8 cellular contexts compared by ENCODE assay signal in genomic region chr20:1212607-1213396, GRCh38. TPM values are rescaled to one million over a fixed set of nuclear protein-coding genes. Genes with fewer than 3 reads are reported as not detected.
DNase-seq lines count a peak whose midpoint lies in the region; ATAC-seq, FAIRE-seq and TF ChIP-seq lines count a peak whose summit lies in the region.

No MANE protein-coding gene starts in this region.

- no peaks in the 10 kb centered on the region for H3K9me3 Mint-ChIP-seq in CD4-positive, alpha-beta memory T cell

- CTCF ChIA-PET in CD4-positive, alpha-beta memory T cell (lab: Charles Lee; ENCODE audit: partially characterized antibody) = interaction anchor here (0.7 to 2.9 kb wide), 18 partner anchors 8 to 398 kb away, joined by 3 to 21 read pairs (median 4); partner anchors contain the start of genes NSFL1C and RAD21L1

- TF ChIP-seq POLR2A in body of pancreas (IDR thresholded peaks at IDR 0.05) = no peak

- no peaks in the 10 kb centered on the region for H3K36me3 ChIP-seq in CD4-positive, alpha-beta memory T cell (ENCODE audit: insufficient read depth, low read length)
- no peaks in the 10 kb centered on the region for H3K36me3 ChIP-seq in body of pancreas (replicated peaks in 1 of 2; ENCODE audit: insufficient read depth in 1 of 2, low read depth in 2 of 2)
- H3K36me3 ChIP-seq in iPS DF 6.9 (ENCODE audit: control insufficient read depth, insufficient read depth, low read length) = no peaks in the 10 kb centered on the region
- H3K36me3 ChIP-seq in small intestine (ENCODE audit: control insufficient read depth in 2 of 2, insufficient read depth in 2 of 2, low read length in 2 of 2) = no peaks in the 10 kb centered on the region

- no peak overlapping the region for H3K4me3 ChIP-seq in CD4-positive, alpha-beta memory T cell (ENCODE audit: low read length in 2 of 2)
- H3K4me3 ChIP-seq in body of pancreas = no peak overlapping the region
- H3K4me3 ChIP-seq in iPS DF 6.9 (ENCODE audit: low read length) = no peak overlapping the region
- H3K4me3 ChIP-seq in small intestine (ENCODE audit: low read depth in 1 of 2, low read length in 2 of 2) = no peak overlapping the region

- H3K9me3 ChIP-seq in CD4-positive, alpha-beta memory T cell (ENCODE audit: control insufficient read depth in 1 of 2, low read length in 2 of 2) = no peaks in the 10 kb centered on the region
- H3K9me3 ChIP-seq in body of pancreas (no peaks in the 10 kb centered on the region), iPS DF 6.9 (ENCODE audit: control insufficient read depth, insufficient read depth, low read length) (no peaks in the 10 kb centered on the region), small intestine (ENCODE audit: control insufficient read depth, low read depth) (no peaks in the 10 kb centered on the region)

- H3K4me1 Mint-ChIP-seq in CD4-positive, alpha-beta memory T cell = peaks cover 19 to 28% (median 25%) of the 10 kb centered on the region in 4 donors

- H3K4me3 Mint-ChIP-seq in CD4-positive, alpha-beta memory T cell = peak overlapping the region in 7 of 8 donors; percentile 4 to 52 (median 26)

- intact Hi-C loops in CD4-positive, alpha-beta memory T cell (cut with micrococcal nuclease) = loop anchor here (1.0 to 5.0 kb wide), 6 partner anchors 13 to 256 kb away; partner anchors contain the start of gene RAD21L1
- intact Hi-C loops in body of pancreas (cut with DNase I) = no loop called here

- TF ChIP-seq CTCF in body of pancreas (IDR thresholded peaks at IDR 0.05) = peak; percentile 32 to 81 (median 73)

- peak; percentile 61 for ATAC-seq in GM21825 (IDR thresholded peaks at IDR 0.05; ENCODE audit: unreplicated experiment)
- ATAC-seq in body of pancreas = peak; percentile 91
- ATAC-seq in HG02623 (IDR thresholded peaks at IDR 0.05; ENCODE audit: unreplicated experiment) = no peak

- peaks cover 33% of the 10 kb centered on the region for H3K4me1 ChIP-seq in CD4-positive, alpha-beta memory T cell (ENCODE audit: insufficient read depth, low read length)
- H3K4me1 ChIP-seq in body of pancreas = no peaks in the 10 kb centered on the region
- H3K4me1 ChIP-seq in iPS DF 6.9 (ENCODE audit: control insufficient read depth, insufficient read depth, low read length) = 0 out of 2 replicates have a peak, but pooled peaks cover 2% of the 10 kb centered on the region
- no peaks in the 10 kb centered on the region for H3K4me1 ChIP-seq in small intestine (ENCODE audit: control insufficient read depth in 2 of 2, insufficient read depth in 1 of 2, low read depth in 1 of 2, low read length in 1 of 2)

- no peak for FAIRE-seq in small intestine (lab: Jason Lieb, UNC)

- no peak overlapping the region for H3K27ac ChIP-seq in CD4-positive, alpha-beta memory T cell (ENCODE audit: low read depth, low read length)
- no peak overlapping the region for H3K27ac ChIP-seq in body of pancreas
- no peak overlapping the region for H3K27ac ChIP-seq in iPS DF 6.9 (ENCODE audit: low read length)
- no peak overlapping the region for H3K27ac ChIP-seq in small intestine (ENCODE audit: low read depth in 1 of 2, low read length in 1 of 2)

- peak; percentile 52 to 63 (median 60) for DNase-seq in CD4-positive, alpha-beta memory T cell
- peak; percentile 20 for DNase-seq in NCI-H1694 (lab: John Stamatoyannopoulos, UW)
- DNase-seq in UCSD-AML1 (lab: John Stamatoyannopoulos, UW; ENCODE audit: unreplicated experiment) = peak; percentile 69
- peak; percentile 70 to 76 (median 74) for DNase-seq in body of pancreas
- peak; percentile 73 for DNase-seq in iPS DF 6.9 (ENCODE audit: low read depth, low spot score)
- peak; percentile 83 for DNase-seq in small intestine

- no peaks in the 10 kb centered on the region for H3K36me3 Mint-ChIP-seq in CD4-positive, alpha-beta memory T cell

- POLR2A ChIA-PET in CD4-positive, alpha-beta memory T cell (lab: Charles Lee; ENCODE audit: partially characterized antibody) = interaction anchor here (0.9 kb wide), 1 partner anchor 104 kb away, joined by 3 read pairs; no protein-coding TSS in a partner anchor

- H3K27me3 Mint-ChIP-seq in CD4-positive, alpha-beta memory T cell = peaks cover 3 to 6% of the 10 kb centered on the region in 2 donors

- WGBS in body of pancreas, 2 donors = 10 to 11% methylated on average over 21 of the region's 21 CpGs
- WGBS in iPS DF 6.9 (ENCODE audit: insufficient coverage, insufficient read length) = no CpG with 5 or more reads among the region's 21 CpGs
- 11 to 13% (median 12%) methylated on average over 21 of the region's 21 CpGs for WGBS in small intestine, 3 donors

- peak overlapping the region in 1 of 7 donors; percentile 13 for H3K27ac Mint-ChIP-seq in CD4-positive, alpha-beta memory T cell

- H3K27me3 ChIP-seq in CD4-positive, alpha-beta memory T cell (ENCODE audit: insufficient read depth, low read length) = no peaks in the 10 kb centered on the region
- H3K27me3 ChIP-seq in body of pancreas (peaks cover 0 to 3% of the 10 kb centered on the region in 2 donors), iPS DF 6.9 (ENCODE audit: control insufficient read depth, insufficient read depth, low read length) (no peaks in the 10 kb centered on the region), small intestine (ENCODE audit: control insufficient read depth in 2 of 2, insufficient read depth in 2 of 2, low read length in 2 of 2) (no peaks in the 10 kb centered on the region)

RNA-seq across cellular contexts. Expression of gene C20orf202, which starts 9.5 kb away (rescaled TPM):
- total RNA-seq in CD4-positive, alpha-beta memory T cell = under 1 TPM in 1 of 2 experiments, not detected in 1; 0.20 TPM
- under 1 TPM in 1 of 2 donors, not detected in 1; 0.18 TPM for polyA plus RNA-seq in CD4-positive, alpha-beta memory T cell
- not detected for total RNA-seq in body of pancreas
- polyA plus RNA-seq in small intestine = under 1 TPM in 2 of 3 donors, not detected in 1; 0.67 to 0.81 TPM

RNA-seq across cellular contexts. Expression of gene RAD21L1, which starts 13.0 kb away (rescaled TPM):
- total RNA-seq in CD4-positive, alpha-beta memory T cell = under 1 TPM in 1 of 2 experiments, not detected in 1; 0.78 TPM
- polyA plus RNA-seq in CD4-positive, alpha-beta memory T cell = not detected
- total RNA-seq in body of pancreas = not detected
- polyA plus RNA-seq in small intestine = not detected

RNA-seq across cellular contexts. Expression of gene TMEM74B, which starts 28.0 kb away (rescaled TPM):
- not detected for total RNA-seq in CD4-positive, alpha-beta memory T cell
- polyA plus RNA-seq in CD4-positive, alpha-beta memory T cell = not detected
- total RNA-seq in body of pancreas = not detected
- polyA plus RNA-seq in small intestine = 10 to 100 TPM; 10.5 to 68.7 (median 17.6) TPM

RNA-seq across cellular contexts. Expression of gene SNPH, which starts 53.3 kb away (rescaled TPM):
- 10 to 100 TPM; 14.3 to 15.9 TPM for total RNA-seq in CD4-positive, alpha-beta memory T cell
- 1 to 10 TPM; 2.5 to 6.6 TPM for polyA plus RNA-seq in CD4-positive, alpha-beta memory T cell
- 1 to 10 TPM; 3.3 to 3.4 TPM for total RNA-seq in body of pancreas
- polyA plus RNA-seq in small intestine = 1 to 10 TPM in 1 of 3 donors, under 1 TPM in 2; 0.45 to 3.2 (median 0.81) TPM

Comparison
In these comparisons a context has a peak if more than half of its experiments do, and no peak if none do; other contexts are left out.
1. DNase-seq: peak in every context shown above with its lines; median percentile 83 in small intestine; 74 in body of pancreas; 73 in iPS DF 6.9; 69 in UCSD-AML1; 60 in CD4-positive, alpha-beta memory T cell; 20 in NCI-H1694.